In the genomic region with DNA sequence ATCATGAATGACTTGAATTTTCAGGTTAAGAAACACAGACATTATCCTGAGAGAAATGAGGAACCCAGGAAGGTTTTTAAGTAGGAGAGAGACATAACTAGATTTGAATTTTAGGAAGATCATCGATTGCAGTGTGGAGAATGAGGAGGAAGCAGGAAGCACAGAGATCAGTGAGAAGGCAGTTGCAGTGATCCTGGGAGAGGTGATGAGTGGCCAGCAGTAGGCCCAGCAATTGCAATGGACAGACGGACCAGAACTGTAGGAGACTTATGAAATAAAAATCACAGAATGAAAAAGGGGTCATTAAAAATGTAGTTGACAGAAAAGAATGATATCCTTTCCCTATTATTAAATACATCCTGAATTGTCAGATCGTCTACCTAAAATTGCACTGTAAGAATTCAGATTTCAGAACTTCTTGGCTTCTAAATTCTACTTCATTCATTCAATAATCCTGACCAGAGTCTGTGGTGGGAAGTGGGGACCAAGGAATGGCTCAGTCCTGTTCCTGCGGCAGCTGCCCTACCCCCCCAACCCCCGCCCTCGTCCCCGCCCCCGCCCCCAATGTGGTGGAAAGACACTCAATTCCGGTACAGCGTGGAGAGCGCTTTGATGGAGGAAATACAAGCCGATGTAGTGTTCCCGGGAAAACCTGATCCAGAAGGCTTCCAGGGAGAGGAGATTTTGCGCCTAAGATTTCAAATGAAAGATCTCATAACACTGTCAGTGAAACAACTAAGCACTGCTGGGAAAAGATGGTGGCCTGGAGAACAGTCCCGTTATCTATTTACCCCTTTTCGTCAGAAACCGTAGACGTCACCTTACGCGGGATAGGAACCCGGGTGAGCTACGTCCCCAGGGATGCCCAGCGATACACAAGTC, we compare ENCODE assay signal across 8 cellular contexts. TPM values are rescaled to one million over a fixed set of nuclear protein-coding genes. Genes with fewer than 3 reads are reported as not detected.
DNase-seq lines count a peak whose midpoint lies in the region; ATAC-seq, FAIRE-seq and TF ChIP-seq lines count a peak whose summit lies in the region.

No MANE protein-coding gene starts in this region.

- peaks cover 0 to 3% (median 0%) of the 10 kb centered on the region in 7 donors for H3K9me3 Mint-ChIP-seq in CD14-positive monocyte
- H3K9me3 Mint-ChIP-seq in central memory CD8-positive, alpha-beta T cell: no peaks in the 10 kb centered on the region

- H3K27ac Mint-ChIP-seq in CD14-positive monocyte: peak overlapping the region; percentile 45 to 94 (median 88)
- H3K27ac Mint-ChIP-seq in central memory CD8-positive, alpha-beta T cell (ENCODE audit: low read depth): peak overlapping the region; percentile 64

- peak overlapping the region; percentile 84 for H3K4me3 ChIP-seq in Jurkat, Clone E6-1 (ENCODE audit: low read length)

- FAIRE-seq in D721Med (lab: Jason Lieb, UNC): no peak

- peaks cover 27% of the 10 kb centered on the region for H3K4me1 Mint-ChIP-seq in CD14-positive monocyte
- peaks cover 34% of the 10 kb centered on the region for H3K4me1 Mint-ChIP-seq in central memory CD8-positive, alpha-beta T cell

- intact Hi-C loops in CD14-positive monocyte (cut with micrococcal nuclease): loop anchor here (5.0 to 10.0 kb wide), 4 partner anchors 34 to 251 kb away; partner anchors contain the start of genes SLC2A1 (in 2 of the 2), CFAP57 (in 1 of the 2) and EBNA1BP2 (in 1 of the 2)

- H3K4me3 Mint-ChIP-seq in CD14-positive monocyte: peak overlapping the region; percentile 89 to 93
- peak overlapping the region; percentile 79 for H3K4me3 Mint-ChIP-seq in central memory CD8-positive, alpha-beta T cell

- H3K36me3 Mint-ChIP-seq in CD14-positive monocyte: peaks cover 7 to 18% of the 10 kb centered on the region in 2 donors
- H3K36me3 Mint-ChIP-seq in central memory CD8-positive, alpha-beta T cell (ENCODE audit: insufficient read depth): peaks cover 41% of the 10 kb centered on the region

- H3K27me3 Mint-ChIP-seq in CD14-positive monocyte (ENCODE audit: low read depth in 3 of 3): peaks cover 0 to 2% (median 0%) of the 10 kb centered on the region in 3 donors
- H3K27me3 Mint-ChIP-seq in central memory CD8-positive, alpha-beta T cell: no peaks in the 10 kb centered on the region

- DNase-seq in CD14-positive monocyte (ENCODE audit: low spot score) (no peak), midbrain (lab: John Stamatoyannopoulos, UW) (peak; percentile 37), D721Med (ENCODE audit: insufficient read length, low spot score) (no peak), AML-193 (lab: John Stamatoyannopoulos, UW) (no peak), SIG-M5 (lab: John Stamatoyannopoulos, UW) (no peak)
- no peak for DNase-seq in Jurkat, Clone E6-1 (ENCODE audit: low read depth, low spot score)
- DNase-seq in central memory CD8-positive, alpha-beta T cell (ENCODE audit: low spot score in 2 of 2): no peak

- no peak for TF ChIP-seq CTCF in CD14-positive monocyte (IDR thresholded peaks at IDR 0.05)
- no peak for TF ChIP-seq CTCF in D721Med (IDR thresholded peaks at IDR 0.05; ENCODE audit: insufficient read depth, missing control alignments)

- peak; percentile 40 for ATAC-seq in central memory CD8-positive, alpha-beta T cell (replicated peaks; ENCODE audit: extremely low read depth, poor library complexity, severe bottlenecking)
- no peak for ATAC-seq in HG02870 (IDR thresholded peaks at IDR 0.05; ENCODE audit: unreplicated experiment)

RNA-seq across cellular contexts. Expression of gene SLC2A1, which starts 35.1 kb away (rescaled TPM):
- under 1 TPM; 0.56 to 0.71 TPM for polyA plus RNA-seq in CD14-positive monocyte
- polyA plus RNA-seq in Jurkat, Clone E6-1 (2012; ENCODE audit: insufficient read depth, insufficient read length): 36.8 TPM
